Comparison of ENCODE assay signal across 11 cellular contexts in genomic region chr10:133324857-133325260, GRCh38. TPM values are rescaled to one million over a fixed set of nuclear protein-coding genes. Genes with fewer than 3 reads are reported as not detected.
DNase-seq lines count a peak whose midpoint lies in the region; ATAC-seq and TF ChIP-seq lines count a peak whose summit lies in the region.
"Had no signal": no experiment of that assay in that cellular context is flagged by ENCODE, and none has a peak within 500 bp of the region (broad histone marks: within the 10 kb centered on the region; RNA-seq: fewer than 3 reads in every experiment).

No MANE protein-coding gene starts in this region.

- H3K4me1 Mint-ChIP-seq in CD8-positive, alpha-beta T cell (ENCODE audit: low read depth), result peaks cover 9% of the 10 kb centered on the region
- H3K4me1 Mint-ChIP-seq in chondrocyte (ENCODE audit: low read depth), result peaks cover 40% of the 10 kb centered on the region

- H3K4me3 Mint-ChIP-seq in CD8-positive, alpha-beta T cell, result peak overlapping the region; percentile 22
- peak overlapping the region; percentile 82 for H3K4me3 Mint-ChIP-seq in chondrocyte (ENCODE audit: unreplicated experiment)

- no peak for DNase-seq in CD8-positive, alpha-beta T cell
- peak; percentile 87 for DNase-seq in chondrocyte (ENCODE audit: low spot score)
- DNase-seq in DMS153 (lab: John Stamatoyannopoulos, UW), result no peak
- no peak for DNase-seq in NOMO-1 (lab: John Stamatoyannopoulos, UW; ENCODE audit: unreplicated experiment in 2 of 2)
- no peak for DNase-seq in SIG-M5 treated with dmso at 0.1 percent for 504 hours (lab: John Stamatoyannopoulos, UW; ENCODE audit: unreplicated experiment)

- no peaks in the 10 kb centered on the region for H3K36me3 ChIP-seq in CD8-positive, alpha-beta T cell (ENCODE audit: insufficient read depth, low read length)
- H3K36me3 ChIP-seq in neural cell (ENCODE audit: insufficient read depth, low read length), result no peaks in the 10 kb centered on the region
- H3K36me3 ChIP-seq: HAP-1 had no signal

- TF ChIP-seq EP300 in Ishikawa (IDR thresholded peaks at IDR 0.05; ENCODE audit: borderline replicate concordance) (no peak), neural cell (conservative IDR thresholded peaks at IDR 0.05; ENCODE audit: poor library complexity, severe bottlenecking) (no peak)

- CTCF ChIA-PET in CD8-positive, alpha-beta T cell (lab: Charles Lee), result interaction anchor here (1.0 to 2.3 kb wide), 3 partner anchors 10 to 17 kb away, joined by 3 to 10 read pairs (median 6); no protein-coding TSS in a partner anchor

- ATAC-seq in CD8-positive, alpha-beta T cell, result peak; percentile 15
- ATAC-seq in HG02884 (IDR thresholded peaks at IDR 0.05; ENCODE audit: unreplicated experiment), result no peak

- no peak overlapping the region for H3K27ac ChIP-seq in CD8-positive, alpha-beta T cell (ENCODE audit: low read depth, low read length)
- no peak overlapping the region for H3K27ac ChIP-seq in neural cell (ENCODE audit: low read length)

- TF ChIP-seq RAD21 in Ishikawa (IDR thresholded peaks at IDR 0.05; ENCODE audit: low read depth), result no peak
- no peak for TF ChIP-seq RAD21 in neural cell (conservative IDR thresholded peaks at IDR 0.05)

- no peaks in the 10 kb centered on the region for H3F3A ChIP-seq in neural cell (ENCODE audit: insufficient read depth, low read length, poor library complexity, severe bottlenecking)

- H2AFZ ChIP-seq in neural cell (ENCODE audit: low read depth, low read length), result no peak overlapping the region

- no peak for TF ChIP-seq CTCF in CD8-positive, alpha-beta T cell (IDR thresholded peaks at IDR 0.05)
- TF ChIP-seq CTCF in chondrocyte (IDR thresholded peaks at IDR 0.05) (no peak), neural cell (IDR thresholded peaks at IDR 0.05; ENCODE audit: poor library complexity, severe bottlenecking) (no peak)

- H3K9ac ChIP-seq in neural cell (ENCODE audit: low read length), result no peak overlapping the region

- POLR2A ChIA-PET in CD8-positive, alpha-beta T cell (lab: Charles Lee), result no interaction called here

- H3K4me1 ChIP-seq in CD8-positive, alpha-beta T cell (ENCODE audit: insufficient read depth, low read length), result peaks cover 14% of the 10 kb centered on the region

- no peaks in the 10 kb centered on the region for H3K9me2 ChIP-seq in neural cell (ENCODE audit: insufficient read depth, low read length)

- H3K9me3 Mint-ChIP-seq in CD8-positive, alpha-beta T cell, result no peaks in the 10 kb centered on the region
- H3K9me3 Mint-ChIP-seq in chondrocyte (ENCODE audit: low read depth), result no peaks in the 10 kb centered on the region

- H3K4me3 ChIP-seq in CD8-positive, alpha-beta T cell (ENCODE audit: low read depth, low read length), result peak overlapping the region; percentile 52
- H3K4me3 ChIP-seq in neural cell (ENCODE audit: low read length), result peak overlapping the region; percentile 58

- no peak overlapping the region for H3K27ac Mint-ChIP-seq in CD8-positive, alpha-beta T cell
- peak overlapping the region; percentile 36 for H3K27ac Mint-ChIP-seq in chondrocyte (ENCODE audit: unreplicated experiment)

- H3K27me3 ChIP-seq in CD8-positive, alpha-beta T cell (ENCODE audit: insufficient read depth, low read length), result peaks cover 23% of the 10 kb centered on the region
- peaks cover 25% of the 10 kb centered on the region for H3K27me3 ChIP-seq in neural cell (ENCODE audit: insufficient read depth, low read depth, low read length)

- H3K9me3 ChIP-seq in CD8-positive, alpha-beta T cell (ENCODE audit: low read length), result no peaks in the 10 kb centered on the region
- no peaks in the 10 kb centered on the region for H3K9me3 ChIP-seq in neural cell (ENCODE audit: low read length)
- H3K9me3 ChIP-seq: HAP-1 had no signal

- intact Hi-C loops in CD8-positive, alpha-beta T cell (cut with DNase I, micrococcal nuclease), result loop anchor here in 1 of 2 experiments (5.0 kb wide), 1 partner anchor 112 kb away; no protein-coding TSS in a partner anchor

- no peaks in the 10 kb centered on the region for H4K20me1 ChIP-seq in neural cell (ENCODE audit: insufficient read depth)

- no peak overlapping the region for H3K4me2 ChIP-seq in neural cell (ENCODE audit: low read length)

- no peaks in the 10 kb centered on the region for H3K79me2 ChIP-seq in neural cell (replicated peaks; ENCODE audit: insufficient read depth, low read length)

- H3K27me3 Mint-ChIP-seq in CD8-positive, alpha-beta T cell (ENCODE audit: low read depth), result peaks cover 31% of the 10 kb centered on the region
- H3K27me3 Mint-ChIP-seq in chondrocyte (ENCODE audit: low read depth), result no peaks in the 10 kb centered on the region

- no peaks in the 10 kb centered on the region for H3K36me3 Mint-ChIP-seq in CD8-positive, alpha-beta T cell
- no peaks in the 10 kb centered on the region for H3K36me3 Mint-ChIP-seq in chondrocyte (ENCODE audit: low read depth)

TF ChIP-seq in Ishikawa, 13 proteins besides CTCF, POLR2A, EP300 and RAD21:
- no peak for TF ChIP-seq CEBPB (IDR thresholded peaks at IDR 0.05)
- no peak for TF ChIP-seq CREB1 (IDR thresholded peaks at IDR 0.05; ENCODE audit: low read depth)
- TF ChIP-seq EGR1 (IDR thresholded peaks at IDR 0.05), result no peak
- TF ChIP-seq ZBTB7A (IDR thresholded peaks at IDR 0.05; ENCODE audit: low read depth), result peak; percentile 49; the same call in 1 of the 2 replicates
- no peak for TF ChIP-seq FOXM1 (IDR thresholded peaks at IDR 0.05; ENCODE audit: borderline replicate concordance, low read depth)
- TF ChIP-seq NFIC (IDR thresholded peaks at IDR 0.05), result no peak
- TF ChIP-seq USF1 (IDR thresholded peaks at IDR 0.05), result no peak

TF ChIP-seq in neural cell, 6 proteins besides CTCF, POLR2A, EP300 and RAD21:
- no peak for TF ChIP-seq SMC3 (conservative IDR thresholded peaks at IDR 0.05; ENCODE audit: poor library complexity)
- no peak for TF ChIP-seq TAF1 (IDR thresholded peaks at IDR 0.05; ENCODE audit: low read depth)
- no peak for TF ChIP-seq POLR2AphosphoS5 (IDR thresholded peaks at IDR 0.05)
- TF ChIP-seq EZH2 (IDR thresholded peaks at IDR 0.05; ENCODE audit: borderline replicate concordance, insufficient read depth, low read length, poor library complexity, severe bottlenecking), result no peak
- TF ChIP-seq REST (IDR thresholded peaks at IDR 0.05; ENCODE audit: borderline replicate concordance), result no peak
- no peak for TF ChIP-seq MXI1 (conservative IDR thresholded peaks at IDR 0.05; ENCODE audit: poor library complexity, severe bottlenecking)

RNA-seq across cellular contexts. Expression of gene CALY, which starts 11.8 kb away (rescaled TPM):
- 1 to 10 TPM; 1.2 to 1.4 TPM for total RNA-seq in CD8-positive, alpha-beta T cell
- 7.3 to 13.5 TPM (median 8.9 TPM) in 3 replicates for total RNA-seq in chondrocyte
- 3.7 and 6.8 TPM in 2 replicates for polyA plus RNA-seq in neural cell
- polyA minus RNA-seq in neural cell, result 0.97 and 1.2 TPM in 2 replicates
- total RNA-seq: glomerular endothelial cell had no signal

RNA-seq across cellular contexts. Expression of gene ZNF511, which starts 16.1 kb away (rescaled TPM):
- 10 to 100 TPM; 36.5 to 38.8 TPM for total RNA-seq in CD8-positive, alpha-beta T cell
- 25.6 to 33.0 TPM (median 32.7 TPM) in 3 replicates for total RNA-seq in chondrocyte
- polyA plus RNA-seq in neural cell, result 16.8 and 17.6 TPM in 2 replicates
- polyA minus RNA-seq in neural cell, result 10.9 and 13.1 TPM in 2 replicates

RNA-seq across cellular contexts. Expression of gene TUBGCP2, which starts 16.2 kb away (rescaled TPM):
- 10 to 100 TPM; 74.4 to 79.1 TPM for total RNA-seq in CD8-positive, alpha-beta T cell
- total RNA-seq in chondrocyte, result 53.2 to 56.2 TPM (median 54.9 TPM) in 3 replicates
- 34.5 and 63.1 TPM in 2 replicates for polyA plus RNA-seq in neural cell
- 45.8 and 49.4 TPM in 2 replicates for polyA minus RNA-seq in neural cell

RNA-seq across cellular contexts. Expression of gene PRAP1, which starts 22.3 kb away (rescaled TPM):
- not detected for total RNA-seq in CD8-positive, alpha-beta T cell
- total RNA-seq in chondrocyte, result not detected in 3 replicates
- polyA plus RNA-seq in neural cell, result not detected in 2 replicates
- not detected in 2 replicates for polyA minus RNA-seq in neural cell
- total RNA-seq: glomerular endothelial cell; T-helper 1 cell treated with Interleukin-12 subunit alpha and Interleukin-12 subunit beta and Interleukin-4 antibody, amounts not matched to agents 30 ng/mL and 1 ng/mL, for 36 hours had no signal

RNA-seq across cellular contexts. Expression of gene FUOM, which starts 33.0 kb away (rescaled TPM):
- 1 to 10 TPM; 7.9 to 10.0 TPM for total RNA-seq in CD8-positive, alpha-beta T cell
- total RNA-seq in chondrocyte, result 29.9 to 34.4 TPM (median 32.2 TPM) in 3 replicates
- polyA plus RNA-seq in neural cell, result not detected in 2 replicates
- not detected in 2 replicates for polyA minus RNA-seq in neural cell
